27 cellular contexts compared by ENCODE assay signal in the genomic region with DNA sequence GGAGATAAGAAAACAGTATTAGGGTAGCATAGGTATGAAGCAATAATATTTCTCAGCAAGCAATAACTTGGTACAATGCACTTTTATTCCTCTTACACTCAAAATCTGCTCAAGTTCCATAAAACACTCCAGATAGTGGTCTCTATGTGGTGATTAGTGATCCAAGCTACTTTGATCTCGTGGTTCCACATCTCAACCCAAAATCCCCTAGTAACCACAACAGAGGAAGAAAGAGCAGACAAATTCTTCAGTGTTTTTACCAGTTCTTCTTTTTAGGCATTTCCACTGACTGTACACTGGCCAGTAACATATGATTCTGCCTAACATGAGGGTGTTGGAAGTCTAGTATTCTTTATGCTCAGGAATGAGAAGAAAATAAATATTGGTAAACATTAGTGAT.
"Had no signal": no experiment of that assay in that cellular context is flagged by ENCODE, and none has a peak within 500 bp of the region (broad histone marks: within the 10 kb centered on the region; RNA-seq: fewer than 3 reads in every experiment).

No MANE protein-coding gene starts in this region.

- H3K4me1 ChIP-seq: adrenal gland, gastroesophageal sphincter, pancreas, psoas muscle, right atrium auricular region, tibial nerve had no signal

- DNase-seq: activated CD4-positive, alpha-beta T cell treated with anti-CD3 and anti-CD28 coated beads for 4 hours; activated CD4-positive, alpha-beta T cell treated with anti-CD3 and anti-CD28 coated beads, Interleukin-2, amount 50 U/mL, for 4 hours; activated CD4-positive, CD25-positive, alpha-beta regulatory T cell; activated effector memory CD4-positive, alpha-beta T cell treated with Interleukin-2 at 50 U/mL for 16 hours; activated naive CD4-positive, alpha-beta T cell treated with anti-CD3 and anti-CD28 coated beads for 36 hours; activated naive CD8-positive, alpha-beta T cell treated with anti-CD3 and anti-CD28 coated beads for 36 hours; activated T-cell treated with anti-CD3 and anti-CD28 coated beads for 4 hours; activated T-cell treated with anti-CD3 and anti-CD28 coated beads, Interleukin-2, amount 50 U/mL, for 72 hours; adrenal gland; aorta; hypothalamus; immature natural killer cell; midbrain; naive thymus-derived CD4-positive, alpha-beta T cell; nucleus accumbens; pancreas; psoas muscle; stimulated activated CD4-positive, alpha-beta T cell treated with anti-CD3 and anti-CD28 coated beads, Interleukin-15, amount 100 ng/mL, for 24 hours; stimulated activated CD4-positive, alpha-beta T cell treated with anti-CD3 and anti-CD28 coated beads, Interleukin-2, amount 100 ng/mL, for 24 hours; stimulated activated naive CD4-positive, alpha-beta T cell treated with Interleukin-2 at 50 U/mL for 16 hours had no signal

- ATAC-seq: activated T-cell treated with anti-CD3 and anti-CD28 coated beads, Interleukin-2, amount 50 U/mL, for 72 hours; gastroesophageal sphincter; naive thymus-derived CD4-positive, alpha-beta T cell; pancreas; psoas muscle had no signal

- H3K27me3 ChIP-seq: adrenal gland, gastroesophageal sphincter, pancreas, right atrium auricular region, tibial nerve had no signal

- H3K27me3 Mint-ChIP-seq: activated naive CD8-positive, alpha-beta T cell treated with anti-CD3 and anti-CD28 coated beads for 36 hours; memory B cell; naive thymus-derived CD4-positive, alpha-beta T cell had no signal

- H3K36me3 ChIP-seq: adrenal gland, gastroesophageal sphincter, pancreas, right atrium auricular region, tibial nerve had no signal

- H3K4me3 ChIP-seq: adrenal gland, gastroesophageal sphincter, pancreas, psoas muscle, right atrium auricular region, tibial nerve had no signal

- H3K27ac ChIP-seq: adrenal gland, gastroesophageal sphincter, pancreas, psoas muscle, right atrium auricular region, tibial nerve had no signal

- H3K4me3 Mint-ChIP-seq: activated naive CD4-positive, alpha-beta T cell treated with anti-CD3 and anti-CD28 coated beads for 36 hours; activated naive CD8-positive, alpha-beta T cell treated with anti-CD3 and anti-CD28 coated beads for 36 hours; activated T-cell treated with anti-CD3 and anti-CD28 coated beads, Interleukin-2, amount 50 U/mL, for 72 hours; immature natural killer cell; memory B cell; naive thymus-derived CD4-positive, alpha-beta T cell; neural crest cell; T-helper 2 cell treated with Interferon-gamma antibody and Interleukin-4, amounts not matched to agents 5 μg/mL and 100 μg/mL, for 36 hours had no signal

- H3K27ac Mint-ChIP-seq: activated naive CD4-positive, alpha-beta T cell treated with anti-CD3 and anti-CD28 coated beads for 36 hours; activated naive CD8-positive, alpha-beta T cell treated with anti-CD3 and anti-CD28 coated beads for 36 hours; activated T-cell treated with anti-CD3 and anti-CD28 coated beads, Interleukin-2, amount 50 U/mL, for 72 hours; immature natural killer cell; memory B cell; naive thymus-derived CD4-positive, alpha-beta T cell; T-helper 2 cell treated with Interferon-gamma antibody and Interleukin-4, amounts not matched to agents 5 μg/mL and 100 μg/mL, for 36 hours had no signal

- H3K9me3 ChIP-seq: adrenal gland, gastroesophageal sphincter, pancreas, psoas muscle, right atrium auricular region, tibial nerve had no signal

- FAIRE-seq: endothelial cell of umbilical vein, pancreas had no signal

- H3K36me3 Mint-ChIP-seq: activated naive CD8-positive, alpha-beta T cell treated with anti-CD3 and anti-CD28 coated beads for 36 hours; memory B cell; naive thymus-derived CD4-positive, alpha-beta T cell had no signal

- H3K4me1 Mint-ChIP-seq: activated naive CD8-positive, alpha-beta T cell treated with anti-CD3 and anti-CD28 coated beads for 36 hours; immature natural killer cell; memory B cell; naive thymus-derived CD4-positive, alpha-beta T cell; neural crest cell had no signal
